ENCODE assay signal across 8 cellular contexts in the genomic region with DNA sequence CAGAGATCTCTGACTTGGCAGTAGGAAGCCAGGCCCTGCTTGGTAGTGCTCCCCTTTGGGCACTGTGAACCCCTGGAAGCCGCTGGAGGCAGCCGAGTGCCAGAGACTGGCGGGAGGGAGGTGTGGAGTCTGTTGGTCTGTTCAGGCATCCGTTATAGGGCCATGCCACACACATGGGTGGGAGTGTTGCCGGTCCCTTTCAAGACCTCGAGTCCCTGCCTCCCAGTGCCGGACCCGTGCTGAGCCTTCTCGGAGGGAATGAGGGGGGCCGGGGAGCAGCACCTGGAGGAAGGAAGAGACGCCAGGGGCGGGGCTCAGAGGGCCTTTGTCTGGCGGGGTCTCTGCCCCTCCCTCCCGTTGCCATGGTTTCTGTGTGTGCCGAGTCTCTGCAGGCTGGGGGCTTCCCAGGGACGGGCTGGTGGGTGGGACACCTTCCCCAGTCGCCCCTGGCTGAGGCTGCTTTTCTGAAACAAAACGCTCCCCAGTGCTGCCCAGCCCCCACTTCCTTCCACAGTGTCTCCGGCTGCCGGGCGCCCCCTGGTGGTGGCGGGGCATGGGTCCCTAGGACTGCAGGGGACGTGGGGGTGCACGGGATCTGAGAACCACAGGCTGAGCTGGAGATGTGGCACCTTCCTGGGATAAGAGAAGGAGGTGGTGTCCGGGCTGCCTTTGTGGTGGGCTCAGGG. TPM values are rescaled to one million over a fixed set of nuclear protein-coding genes. Genes with fewer than 3 reads are reported as not detected.
DNase-seq lines count a peak whose midpoint lies in the region; ATAC-seq and TF ChIP-seq lines count a peak whose summit lies in the region.

No MANE protein-coding gene starts in this region.

- ATAC-seq in GM21717 (IDR thresholded peaks at IDR 0.05; ENCODE audit: unreplicated experiment) (peak; percentile 57), Right ventricle myocardium inferior (peak; percentile 79)

- peak overlapping the region; percentile 82 for H3K27ac ChIP-seq in trophoblast cell (ENCODE audit: low read depth, low read length)
- H3K27ac ChIP-seq in thyroid gland = peak overlapping the region; percentile 55 to 86 (median 79)

- H3K27me3 Mint-ChIP-seq in activated naive CD8-positive, alpha-beta T cell = no peaks in the 10 kb centered on the region

- H4K12ac ChIP-seq in trophoblast cell (ENCODE audit: low read depth, low read length) = peak overlapping the region; percentile 82

- WGBS in trophoblast cell (ENCODE audit: extremely low coverage, insufficient coverage, insufficient read length) = no CpG with 5 or more reads among the region's 25 CpGs
- 0 to 9% methylated on average over 4 to 13 of the region's 25 CpGs for WGBS in thyroid gland, 2 donors

- peaks cover 37 to 47% of the 10 kb centered on the region in 2 experiments for H3K4me1 ChIP-seq in trophoblast cell (ENCODE audit: control insufficient read depth in 1 of 2, insufficient read depth in 2 of 2, low read length in 2 of 2)
- H3K4me1 ChIP-seq in thyroid gland = peaks cover 51 to 93% of the 10 kb centered on the region in 2 donors

- peak overlapping the region; percentile 69 for H4K8ac ChIP-seq in trophoblast cell (ENCODE audit: low read depth, low read length)

- peak overlapping the region; percentile 71 for H2BK120ac ChIP-seq in trophoblast cell (ENCODE audit: insufficient read depth, low read length, poor library complexity)

- H3K23ac ChIP-seq in trophoblast cell (ENCODE audit: low read length) = no peak overlapping the region

- H3K18ac ChIP-seq in trophoblast cell (ENCODE audit: low read length) = peak overlapping the region; percentile 68

- H3K36me3 ChIP-seq in trophoblast cell (ENCODE audit: control insufficient read depth in 1 of 2, insufficient read depth in 2 of 2, low read length in 2 of 2) (peaks cover 9 to 26% of the 10 kb centered on the region in 2 experiments), thyroid gland (no peaks in the 10 kb centered on the region)

- H3K14ac ChIP-seq in trophoblast cell (ENCODE audit: low read length) = peak overlapping the region; percentile 83

- peaks cover 13% of the 10 kb centered on the region for H3K79me2 ChIP-seq in trophoblast cell (ENCODE audit: control insufficient read depth, insufficient read depth, low read length, poor library complexity)

- no peaks in the 10 kb centered on the region for H3K9me3 Mint-ChIP-seq in activated naive CD8-positive, alpha-beta T cell (ENCODE audit: low read depth)

- H2AFZ ChIP-seq in trophoblast cell (ENCODE audit: insufficient read depth, low read length, poor library complexity) = peak overlapping the region; percentile 24

- no peak for TF ChIP-seq POLR2A in thyroid gland (IDR thresholded peaks at IDR 0.05)

- peak overlapping the region; percentile 56 for H3K4me2 ChIP-seq in trophoblast cell (ENCODE audit: low read length)

- no peaks in the 10 kb centered on the region for H3K27me3 ChIP-seq in trophoblast cell (ENCODE audit: insufficient read depth, low read length)
- H3K27me3 ChIP-seq in thyroid gland = no peaks in the 10 kb centered on the region

- intact Hi-C loops in Right ventricle myocardium inferior (cut with DNase I) (loop anchor here (1.0 kb wide), 1 partner anchor 19 kb away; no protein-coding TSS in a partner anchor), thyroid gland (cut with DNase I) (no loop called here)

- peak overlapping the region; percentile 53 for H2BK5ac ChIP-seq in trophoblast cell (ENCODE audit: low read depth, low read length, poor library complexity)

- H3K4me3 ChIP-seq in trophoblast cell (ENCODE audit: low read depth, low read length) (peak overlapping the region; percentile 3), thyroid gland (replicated peaks in 1 of 3) (peak overlapping the region in 1 of 3 donors; percentile 18)

- H3K27ac Mint-ChIP-seq in activated naive CD8-positive, alpha-beta T cell = peak overlapping the region; percentile 97

- H3K4me1 Mint-ChIP-seq in activated naive CD8-positive, alpha-beta T cell (ENCODE audit: low read depth) = peaks cover 72% of the 10 kb centered on the region

- peak overlapping the region; percentile 44 for H2BK12ac ChIP-seq in trophoblast cell (ENCODE audit: low read length)

- peak overlapping the region; percentile 69 for H2AK5ac ChIP-seq in trophoblast cell (ENCODE audit: low read length)

- peak overlapping the region; percentile 66 for H3K4ac ChIP-seq in trophoblast cell (ENCODE audit: low read depth, low read length)

- DNase-seq in DMS79 treated with DMSO at 0.1 percent for 48 hours (lab: John Stamatoyannopoulos, UW) (peak; percentile 52), LHCN-M2 (ENCODE audit: low read depth) (peak; percentile 51), SKM-1 treated with dmso at 0.1 percent for 144 hours (lab: John Stamatoyannopoulos, UW; ENCODE audit: unreplicated experiment) (peak; percentile 62), Right ventricle myocardium inferior (ENCODE audit: missing footprints) (peak; percentile 96), trophoblast cell (peak; percentile 58 to 79), thyroid gland (peak; percentile 90 to 94)

- peak overlapping the region; percentile 10 for H3K9ac ChIP-seq in trophoblast cell (ENCODE audit: low read length)

- peaks cover 13% of the 10 kb centered on the region for H3K79me1 ChIP-seq in trophoblast cell (ENCODE audit: low read length)

- H3K9me3 ChIP-seq in trophoblast cell (ENCODE audit: insufficient read depth, low read depth, low read length) = no peaks in the 10 kb centered on the region
- no peaks in the 10 kb centered on the region for H3K9me3 ChIP-seq in thyroid gland

- peak overlapping the region; percentile 80 for H4K91ac ChIP-seq in trophoblast cell (ENCODE audit: low read depth, low read length)

- H3K4me3 Mint-ChIP-seq in activated naive CD8-positive, alpha-beta T cell = peak overlapping the region; percentile 85

- peak; percentile 92 to 98 (median 96) for TF ChIP-seq CTCF in thyroid gland (IDR thresholded peaks at IDR 0.05)

- no peaks in the 10 kb centered on the region for H3K36me3 Mint-ChIP-seq in activated naive CD8-positive, alpha-beta T cell

RNA-seq across cellular contexts. Expression of a gene that starts 10.0 kb away (rescaled TPM):
- 297 and 323 TPM in 2 replicates for total RNA-seq in LHCN-M2 (2014; rRNA removed)
- polyA plus RNA-seq in LHCN-M2 (2012) = 515 TPM
- 153 TPM for total RNA-seq in Right ventricle myocardium inferior
- polyA plus RNA-seq in trophoblast cell (2013) = 191 and 192 TPM in 2 replicates
- 100 to 1,000 TPM; 111 to 171 (median 142) TPM for total RNA-seq in thyroid gland

RNA-seq across cellular contexts. Expression of a gene that starts 23.0 kb away (rescaled TPM):
- total RNA-seq in LHCN-M2 (2014; rRNA removed) (2.1 and 4.1 TPM in 2 replicates), Right ventricle myocardium inferior (19.8 TPM), thyroid gland (10 to 100 TPM; 21.0 to 31.0 (median 26.5) TPM)
- 5.0 TPM for polyA plus RNA-seq in LHCN-M2 (2012)
- 1.8 and 2.0 TPM in 2 replicates for polyA plus RNA-seq in trophoblast cell (2013)

RNA-seq across cellular contexts. Expression of a gene that starts 32.9 kb away (rescaled TPM):
- total RNA-seq in LHCN-M2 (2014; rRNA removed) (not detected in 2 replicates), Right ventricle myocardium inferior (29.8 TPM), thyroid gland (not detected)
- not detected for polyA plus RNA-seq in LHCN-M2 (2012)
- 0.06 and 0.08 TPM in 2 replicates for polyA plus RNA-seq in trophoblast cell (2013)

RNA-seq across cellular contexts. Expression of a gene that starts 40.9 kb away (rescaled TPM):
- total RNA-seq in LHCN-M2 (2014; rRNA removed) = 1.1 TPM in 1 of 2 replicates, not detected in the other
- 0.02 TPM for polyA plus RNA-seq in LHCN-M2 (2012)
- 10.3 TPM for total RNA-seq in Right ventricle myocardium inferior
- 85.8 and 92.3 TPM in 2 replicates for polyA plus RNA-seq in trophoblast cell (2013)
- total RNA-seq in thyroid gland = 1 to 10 TPM; 1.1 to 5.0 (median 3.6) TPM

RNA-seq across cellular contexts. Expression of a gene that starts 46.3 kb away (rescaled TPM):
- total RNA-seq in LHCN-M2 (2014; rRNA removed) = 127 and 129 TPM in 2 replicates
- polyA plus RNA-seq in LHCN-M2 (2012) = 57.0 TPM
- 69.4 TPM for total RNA-seq in Right ventricle myocardium inferior
- 36.9 and 37.3 TPM in 2 replicates for polyA plus RNA-seq in trophoblast cell (2013)
- total RNA-seq in thyroid gland = 10 to 100 TPM; 63.9 to 96.5 (median 88.4) TPM

Comparison
In these comparisons a context has a peak if more than half of its experiments do, and no peak if none do; other contexts are left out.
1. RNA of a gene that starts 32.9 kb away (total RNA-seq): 29.8 TPM in Right ventricle myocardium inferior (single experiment); not detected in LHCN-M2 and not detected in thyroid gland; every median in the first group is over 10 times any median in the second.
2. Peak in every context shown above with its lines, with median percentiles within 50 percentile points of each other: DNase-seq.